In the genomic region with DNA sequence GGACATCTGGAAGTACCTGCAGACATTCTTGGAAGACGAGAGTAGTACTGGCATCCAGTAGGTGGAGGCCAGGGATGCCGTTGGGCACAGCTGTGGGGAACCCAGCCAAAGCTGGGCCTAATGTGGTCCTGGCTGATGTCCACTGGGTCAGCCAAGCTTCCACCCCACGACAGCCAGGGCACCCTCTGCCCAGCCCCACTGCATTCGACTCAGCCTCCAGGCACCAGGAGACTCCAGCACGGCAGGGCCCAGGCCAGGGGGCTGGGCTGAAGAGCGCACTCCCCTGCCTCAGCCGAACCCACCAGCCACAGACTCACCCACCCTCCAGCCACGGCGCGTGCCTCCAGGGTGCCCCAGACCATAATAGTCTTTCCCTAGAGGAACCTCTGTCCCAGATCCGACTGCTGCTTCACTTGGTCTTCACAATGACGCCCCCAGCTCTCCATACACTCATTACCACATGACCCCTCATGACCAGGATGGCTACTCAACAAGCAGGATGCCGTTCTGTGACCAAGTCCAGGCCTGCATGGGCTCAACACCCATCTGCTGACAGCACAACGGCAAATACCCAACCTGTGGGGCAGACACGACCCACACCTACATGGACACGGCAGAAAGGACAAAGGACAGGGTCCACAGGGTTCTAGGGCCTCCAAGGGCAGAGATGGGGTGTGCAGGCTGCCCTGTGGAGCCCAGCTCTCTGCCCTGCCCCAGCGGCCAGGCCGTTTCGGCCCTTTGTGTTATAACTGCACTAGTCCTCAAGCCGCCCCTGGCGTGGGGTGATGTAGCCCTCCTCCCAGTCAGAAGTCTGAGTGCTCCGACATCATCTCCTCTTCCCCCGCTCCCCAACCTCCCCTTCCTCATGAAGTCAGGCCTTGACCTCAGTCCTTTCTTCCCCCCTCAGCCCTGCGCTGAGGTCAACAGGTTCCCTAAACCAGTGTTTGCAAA, we compare ENCODE assay signal across 18 cellular contexts. TPM values are rescaled to one million over a fixed set of nuclear protein-coding genes. Genes with fewer than 3 reads are reported as not detected.
DNase-seq lines count a peak whose midpoint lies in the region; ATAC-seq, FAIRE-seq and TF ChIP-seq lines count a peak whose summit lies in the region.
"Had no signal": no experiment of that assay in that cellular context is flagged by ENCODE, and none has a peak within 500 bp of the region (broad histone marks: within the 10 kb centered on the region; RNA-seq: fewer than 3 reads in every experiment).

No MANE protein-coding gene starts in this region.

- no peak overlapping the region for H3K4me3 Mint-ChIP-seq in stimulated activated effector memory CD8-positive, alpha-beta T cell treated with anti-CD3 and anti-CD28 coated beads, Interleukin-12 subunit alpha, Interleukin-12 subunit beta, amount 100 ng/mL, for 72 hours
- H3K4me3 Mint-ChIP-seq: activated naive CD4-positive, alpha-beta T cell treated with anti-CD3 and anti-CD28 coated beads, Interleukin-2, amount 10 ng/mL, durations not matched to agents 7 days and 5 days had no signal

- H3K4me3 ChIP-seq in MG63 = no peak overlapping the region
- no peak overlapping the region for H3K4me3 ChIP-seq in bronchial epithelial cell (ENCODE audit: low read depth, low read length)
- H3K4me3 ChIP-seq: GM12878, GM23248, suprapubic skin had no signal

- H3K36me3 Mint-ChIP-seq in stimulated activated effector memory CD8-positive, alpha-beta T cell treated with anti-CD3 and anti-CD28 coated beads, Interleukin-12 subunit alpha, Interleukin-12 subunit beta, amount 100 ng/mL, for 72 hours = peaks cover 5% of the 10 kb centered on the region
- H3K36me3 Mint-ChIP-seq: activated naive CD4-positive, alpha-beta T cell treated with anti-CD3 and anti-CD28 coated beads, Interleukin-2, amount 10 ng/mL, durations not matched to agents 7 days and 5 days had no signal

- no peak for TF ChIP-seq CTCF in bronchial epithelial cell (IDR thresholded peaks at IDR 0.05; ENCODE audit: insufficient read depth, low read length, severe bottlenecking)

- H3K9me3 Mint-ChIP-seq in stimulated activated effector memory CD8-positive, alpha-beta T cell treated with anti-CD3 and anti-CD28 coated beads, Interleukin-12 subunit alpha, Interleukin-12 subunit beta, amount 100 ng/mL, for 72 hours = no peaks in the 10 kb centered on the region
- H3K9me3 Mint-ChIP-seq: activated naive CD4-positive, alpha-beta T cell treated with anti-CD3 and anti-CD28 coated beads, Interleukin-2, amount 10 ng/mL, durations not matched to agents 7 days and 5 days had no signal

- peak overlapping the region; percentile 29 for H3K27ac Mint-ChIP-seq in stimulated activated effector memory CD8-positive, alpha-beta T cell treated with anti-CD3 and anti-CD28 coated beads, Interleukin-12 subunit alpha, Interleukin-12 subunit beta, amount 100 ng/mL, for 72 hours
- H3K27ac Mint-ChIP-seq: activated naive CD4-positive, alpha-beta T cell treated with anti-CD3 and anti-CD28 coated beads, Interleukin-2, amount 10 ng/mL, durations not matched to agents 7 days and 5 days had no signal

- ATAC-seq in left ventricle myocardium superior (peak; percentile 58), GM21447 (IDR thresholded peaks at IDR 0.05; ENCODE audit: unreplicated experiment) (no peak)
- ATAC-seq in stimulated activated effector memory CD8-positive, alpha-beta T cell treated with anti-CD3 and anti-CD28 coated beads, Interleukin-12 subunit alpha, Interleukin-12 subunit beta, amount 100 ng/mL, for 72 hours = peak; percentile 14
- ATAC-seq: GM12878 had no signal

- H3K27me3 ChIP-seq in MG63 (no peaks in the 10 kb centered on the region), bronchial epithelial cell (ENCODE audit: control insufficient read depth, insufficient read depth, low read length) (no peaks in the 10 kb centered on the region)
- H3K27me3 ChIP-seq: brain microvascular endothelial cell, suprapubic skin had no signal

- H3K36me3 ChIP-seq in MG63 (no peaks in the 10 kb centered on the region), bronchial epithelial cell (ENCODE audit: control insufficient read depth, insufficient read depth, low read length) (no peaks in the 10 kb centered on the region)
- H3K36me3 ChIP-seq: brain microvascular endothelial cell, suprapubic skin had no signal

- FAIRE-seq in bronchial epithelial cell (lab: Jason Lieb, UNC) = peak; percentile 55
- FAIRE-seq: GM12878, HTR-8/SVneo had no signal

- peaks cover 77% of the 10 kb centered on the region for H3K4me1 Mint-ChIP-seq in stimulated activated effector memory CD8-positive, alpha-beta T cell treated with anti-CD3 and anti-CD28 coated beads, Interleukin-12 subunit alpha, Interleukin-12 subunit beta, amount 100 ng/mL, for 72 hours

- intact Hi-C loops in left ventricle myocardium superior (cut with micrococcal nuclease) (no loop called here), posterior vena cava (cut with DNase I) (no loop called here)

- no peaks in the 10 kb centered on the region for H3K9me3 ChIP-seq in MG63
- H3K9me3 ChIP-seq: suprapubic skin had no signal

- DNase-seq in MG63 (peak; percentile 27), bronchial epithelial cell (ENCODE audit: low read depth) (peak; percentile 63), left ventricle myocardium superior (peak; percentile 67), posterior vena cava (ENCODE audit: low spot score) (no peak), kidney tubule cell (ENCODE audit: low spot score) (no peak)
- no peak for DNase-seq in stimulated activated effector memory CD8-positive, alpha-beta T cell treated with anti-CD3 and anti-CD28 coated beads, Interleukin-12 subunit alpha, Interleukin-12 subunit beta, amount 100 ng/mL, for 72 hours (ENCODE audit: low spot score in 2 of 2)
- DNase-seq: activated naive CD4-positive, alpha-beta T cell treated with anti-CD3 and anti-CD28 coated beads, Interleukin-2, amount 10 ng/mL, durations not matched to agents 7 days and 5 days; brain microvascular endothelial cell; Calu3; effector CD8-positive, alpha-beta T cell; GM23248; NCI-H2227 treated with DMSO at 0.1 percent for 48 hours; SHP77 treated with DMSO at 0.1 percent for 48 hours; T-helper 2 cell had no signal

RNA-seq across cellular contexts. Expression of a gene that starts 22.8 kb away (rescaled TPM):
- 37.7 and 39.9 TPM in 2 replicates for total RNA-seq in MG63 (2014; rRNA removed; shearing (Covaris generic); ENCODE audit: low replicate concordance)
- total RNA-seq in bronchial epithelial cell = 24.7 and 39.8 TPM in 2 replicates
- 136 TPM for total RNA-seq in left ventricle myocardium superior
- 10 to 100 TPM; 50.9 to 68.6 TPM for total RNA-seq in posterior vena cava

Comparison
In these comparisons a context has a peak if more than half of its experiments do, and no peak if none do; other contexts are left out.
1. DNase-seq: peak in MG63 (single experiment), bronchial epithelial cell (single experiment) and left ventricle myocardium superior (single experiment); none in stimulated activated effector memory CD8-positive, alpha-beta T cell treated with anti-CD3 and anti-CD28 coated beads, Interleukin-12 subunit alpha, Interleukin-12 subunit beta, amount 100 ng/mL, for 72 hours (0 of 2), posterior vena cava (single experiment) and kidney tubule cell (single experiment).